Comparison of ENCODE assay signal across 6 cellular contexts in genomic region chr4:30148828-30149227, GRCh38.
DNase-seq lines count a peak whose midpoint lies in the region; ATAC-seq, FAIRE-seq and TF ChIP-seq lines count a peak whose summit lies in the region.
"Not testable (repeated sequence)": the region's sequence is repeated elsewhere in the genome, so short reads cannot be mapped to it uniquely, and the experiment has no call there.

No MANE protein-coding gene starts in this region.

- H3K56ac ChIP-seq in H9 (ENCODE audit: insufficient read length, low read depth, low read length) = not testable (repeated sequence)

- H2BK15ac ChIP-seq in H9 (ENCODE audit: low read depth, low read length) = not testable (repeated sequence)

- H3K27me3 ChIP-seq in H9 (ENCODE audit: insufficient read depth, low read length); HUES6 (ENCODE audit: control insufficient read depth, insufficient read depth, low read length); endodermal cell (ENCODE audit: control insufficient read depth, insufficient read depth, low read length, poor library complexity, severe bottlenecking); HepG2 (ENCODE audit: control insufficient read depth in 1 of 2, insufficient read depth in 2 of 2, low read length in 2 of 2): not testable (repeated sequence)

- H3K14ac ChIP-seq in H9 (ENCODE audit: insufficient read depth, low read length) = not testable (repeated sequence)

- H3K4me3 Mint-ChIP-seq in H9; activated naive CD4-positive, alpha-beta T cell treated with anti-CD3 and anti-CD28 coated beads, Interleukin-2, amount 50 U/mL, for 24 hours; endodermal cell; progenitor cell of endocrine pancreas (ENCODE audit: low read depth): not testable (repeated sequence)

- H2BK5ac ChIP-seq in H9 (ENCODE audit: insufficient read length, low read length) = peak overlapping the region; percentile 12

- H2BK12ac ChIP-seq in H9 (ENCODE audit: insufficient read length, low read depth, low read length) = not testable (repeated sequence)

- H3K4me1 ChIP-seq in H9 (ENCODE audit: insufficient read depth, low read length); endodermal cell (ENCODE audit: control insufficient read depth, insufficient read depth, low read length); HepG2 (ENCODE audit: insufficient read depth, low read length): not testable (repeated sequence)
- H3K4me1 ChIP-seq in HUES6 (ENCODE audit: control insufficient read depth, insufficient read depth, low read length) = peaks cover 34% of the 10 kb centered on the region

- no CpG with 5 or more reads among the region's 5 CpGs for WGBS in H9 (ENCODE audit: extremely low coverage, insufficient read length, low lambda C conversion rate)
- WGBS in endodermal cell (ENCODE audit: insufficient coverage in 1 of 2, insufficient read length in 1 of 2), 2 experiments = 87 to 100% methylated on average over 1 to 5 of the region's 5 CpGs
- 8% methylated on average over 5 of the region's 5 CpGs for WGBS in HepG2 (ENCODE audit: low lambda C conversion rate)

- TF ChIP-seq EP300 in HepG2 (IDR thresholded peaks at IDR 0.05; ENCODE audit: low read depth in 2 of 2, low read length in 2 of 2); HepG2 (CRISPR knock-in tag; IDR thresholded peaks at IDR 0.05; ENCODE audit: borderline replicate concordance): not testable (repeated sequence)

- H3K4me1 Mint-ChIP-seq in H9 = peaks cover 30 to 37% of the 10 kb centered on the region in 2 experiments
- H3K4me1 Mint-ChIP-seq in activated naive CD4-positive, alpha-beta T cell treated with anti-CD3 and anti-CD28 coated beads, Interleukin-2, amount 50 U/mL, for 24 hours; endodermal cell; progenitor cell of endocrine pancreas (ENCODE audit: low read depth): not testable (repeated sequence)

- not testable (repeated sequence) for TF ChIP-seq POLR2A in HepG2 (IDR thresholded peaks at IDR 0.05; ENCODE audit: insufficient read depth in 1 of 2, low read depth in 2 of 2, low read length in 2 of 2)

- not testable (repeated sequence) for H3K23me2 ChIP-seq in H9 (ENCODE audit: insufficient read length, low read depth, low read length, poor library complexity, severe bottlenecking)

- H2BK120ac ChIP-seq in H9 (ENCODE audit: low read depth, low read length, poor library complexity, severe bottlenecking) = not testable (repeated sequence)

- H4K91ac ChIP-seq in H9 (ENCODE audit: insufficient read length, low read depth, low read length) = not testable (repeated sequence)

- intact Hi-C loops in HepG2 (cut with micrococcal nuclease; ENCODE audit: unreplicated experiment) = not testable (repeated sequence)

- not testable (repeated sequence) for H4K20me1 ChIP-seq in H9 (ENCODE audit: control insufficient read depth, insufficient read depth, insufficient read length); HepG2 (ENCODE audit: insufficient read depth, low read length)

- H3K79me1 ChIP-seq in H9 (ENCODE audit: insufficient read depth, low read depth, low read length, poor library complexity, severe bottlenecking) = not testable (repeated sequence)

- H3K9me3 Mint-ChIP-seq in H9; progenitor cell of endocrine pancreas (ENCODE audit: low read depth): not testable (repeated sequence)
- peaks cover 14% of the 10 kb centered on the region for H3K9me3 Mint-ChIP-seq in activated naive CD4-positive, alpha-beta T cell treated with anti-CD3 and anti-CD28 coated beads, Interleukin-2, amount 50 U/mL, for 24 hours
- H3K9me3 Mint-ChIP-seq in endodermal cell = peaks cover 47% of the 10 kb centered on the region

- H2AK5ac ChIP-seq in H9 (ENCODE audit: insufficient read length, low read length) = not testable (repeated sequence)

- not testable (repeated sequence) for H3K9me3 ChIP-seq in H9 (ENCODE audit: control insufficient read depth, low read depth, low read length); HUES6 (ENCODE audit: control insufficient read depth, insufficient read depth, low read depth, low read length)
- H3K9me3 ChIP-seq in endodermal cell (ENCODE audit: control insufficient read depth, low read length) (peaks cover 24% of the 10 kb centered on the region), HepG2 (ENCODE audit: low read length) (peaks cover 74% of the 10 kb centered on the region)

- H4K8ac ChIP-seq in H9 (replicated peaks; ENCODE audit: insufficient read length, low read depth, low read length) = not testable (repeated sequence)

- H3K4me2 ChIP-seq in H9 (ENCODE audit: insufficient read depth, insufficient read length, low read length); HepG2 (ENCODE audit: low read depth, low read length): not testable (repeated sequence)

- H3T11ph ChIP-seq in H9 (ENCODE audit: low read length) = not testable (repeated sequence)

- POLR2A ChIA-PET in HepG2 (lab: Yijun Ruan, JAX) = not testable (repeated sequence)

- H3K23ac ChIP-seq in H9 (ENCODE audit: insufficient read length, low read depth, low read length) = not testable (repeated sequence)

- H3K27ac Mint-ChIP-seq in H9 (peak overlapping the region; percentile 69 to 91 (median 84)), endodermal cell (peak overlapping the region; percentile 63), progenitor cell of endocrine pancreas (peak overlapping the region; percentile 4)
- peak overlapping the region; percentile 38 for H3K27ac Mint-ChIP-seq in activated naive CD4-positive, alpha-beta T cell treated with anti-CD3 and anti-CD28 coated beads, Interleukin-2, amount 50 U/mL, for 24 hours

- in situ Hi-C loops in HepG2 (cut with HindIII; ENCODE audit: extremely low pct_ligation_motif_present, low pct_unique_long_range_greater_than_20kb) = not testable (repeated sequence)

- H3K27ac ChIP-seq in H9 (ENCODE audit: insufficient read length, low read depth, low read length) (peak overlapping the region; percentile 98), HUES6 (ENCODE audit: low read depth, low read length) (peak overlapping the region; percentile 98; the same call in 1 of the 2 replicates)
- H3K27ac ChIP-seq in endodermal cell (ENCODE audit: low read depth, low read length); HepG2 (ENCODE audit: extremely low read length, insufficient read depth, low read length): not testable (repeated sequence)

- not testable (repeated sequence) for H3K79me2 ChIP-seq in H9 (ENCODE audit: insufficient read depth, low read length); HepG2 (ENCODE audit: insufficient read depth, low read length)

- H3K36me3 Mint-ChIP-seq in H9 (ENCODE audit: insufficient read depth in 1 of 3, low read depth in 3 of 3); activated naive CD4-positive, alpha-beta T cell treated with anti-CD3 and anti-CD28 coated beads, Interleukin-2, amount 50 U/mL, for 24 hours; progenitor cell of endocrine pancreas (ENCODE audit: insufficient read depth): not testable (repeated sequence)
- H3K36me3 Mint-ChIP-seq in endodermal cell (ENCODE audit: low read depth) = peaks cover 12% of the 10 kb centered on the region

- not testable (repeated sequence) for TF ChIP-seq CTCF in H9 (conservative IDR thresholded peaks at IDR 0.05); endodermal cell (conservative IDR thresholded peaks at IDR 0.05); HepG2 (CRISPR knock-in tag; IDR thresholded peaks at IDR 0.05); progenitor cell of endocrine pancreas (IDR thresholded peaks at IDR 0.05; ENCODE audit: unreplicated experiment)

- H2AFZ ChIP-seq in H9 (ENCODE audit: low read length); HepG2 (ENCODE audit: low read length): not testable (repeated sequence)

- CTCF ChIA-PET in HepG2 (lab: Yijun Ruan, JAX; ENCODE audit: low intra/inter-chr PET ratio, low total read pairs) = not testable (repeated sequence)

- not testable (repeated sequence) for H4K5ac ChIP-seq in H9 (ENCODE audit: insufficient read length, low read depth, low read length)

- not testable (repeated sequence) for TF ChIP-seq RAD21 in HepG2 (CRISPR knock-in tag; IDR thresholded peaks at IDR 0.05)

- H3K18ac ChIP-seq in H9 (ENCODE audit: insufficient read length, low read depth, low read length) = not testable (repeated sequence)

- H3K36me3 ChIP-seq in HUES6 (ENCODE audit: control insufficient read depth, insufficient read depth, low read length); endodermal cell (ENCODE audit: control insufficient read depth, insufficient read depth, low read length); HepG2 (replicated peaks in 1 of 2; ENCODE audit: control insufficient read depth in 1 of 2, insufficient read depth in 2 of 2, low read length in 2 of 2): not testable (repeated sequence)

- not testable (repeated sequence) for ATAC-seq in HepG2

- FAIRE-seq in HepG2 (lab: Jason Lieb, UNC) = not testable (repeated sequence)

- not testable (repeated sequence) for H3K27me3 Mint-ChIP-seq in H9 (ENCODE audit: low read depth); activated naive CD4-positive, alpha-beta T cell treated with anti-CD3 and anti-CD28 coated beads, Interleukin-2, amount 50 U/mL, for 24 hours; endodermal cell (ENCODE audit: insufficient read depth); progenitor cell of endocrine pancreas

- not testable (repeated sequence) for H2BK20ac ChIP-seq in H9 (ENCODE audit: low read depth, low read length, poor library complexity, severe bottlenecking)

- DNase-seq in H9 = peak; percentile 75
- DNase-seq in endodermal cell = peak; percentile 66
- DNase-seq in HepG2 (ENCODE audit: low spot score); progenitor cell of endocrine pancreas (ENCODE audit: low spot score, unreplicated experiment): not testable (repeated sequence)

- H3K4me3 ChIP-seq in HUES6 (ENCODE audit: low read depth, low read length); HepG2 (replicated peaks in 1 of 3; ENCODE audit: insufficient read depth in 1 of 3, low read depth in 2 of 3, low read length in 3 of 3): not testable (repeated sequence)
- H3K4me3 ChIP-seq in endodermal cell (ENCODE audit: low read length) = peak overlapping the region; percentile 63

- not testable (repeated sequence) for H3K4ac ChIP-seq in H9 (ENCODE audit: low read depth, low read length)

- BruUV-seq in HepG2 (replicated peaks; lab: Mats Ljungman, UMichigan) = not testable (repeated sequence)

- not testable (repeated sequence) for H3K9ac ChIP-seq in H9 (ENCODE audit: extremely low read depth, insufficient read length, low read length); endodermal cell (ENCODE audit: extremely low read depth, low read length, poor library complexity, severe bottlenecking); HepG2 (ENCODE audit: insufficient read depth, low read depth, low read length)
- H3K9ac ChIP-seq in HUES6 (ENCODE audit: low read length) = peak overlapping the region; percentile 78

Comparison
In these comparisons a context has a peak if more than half of its experiments do, and no peak if none do; other contexts are left out.
1. H3K27ac Mint-ChIP-seq: peak in every context shown above with its lines; median percentile 84 in H9; 63 in endodermal cell; 38 in activated naive CD4-positive, alpha-beta T cell treated with anti-CD3 and anti-CD28 coated beads, Interleukin-2, amount 50 U/mL, for 24 hours; 4 in progenitor cell of endocrine pancreas.